Comparison of ENCODE assay signal across 8 cellular contexts in genomic region chr4:138035781-138036258, GRCh38.
DNase-seq lines count a peak whose midpoint lies in the region; ATAC-seq lines count a peak whose summit lies in the region.

No MANE protein-coding gene starts in this region.

- no peaks in the 10 kb centered on the region for H3K27me3 Mint-ChIP-seq in stimulated activated naive CD8-positive, alpha-beta T cell treated with anti-CD3 and anti-CD28 coated beads, Interleukin-15, amount 100 ng/mL, for 72 hours

- no peak overlapping the region for H3K4me3 Mint-ChIP-seq in stimulated activated naive CD8-positive, alpha-beta T cell treated with anti-CD3 and anti-CD28 coated beads, Interleukin-15, amount 100 ng/mL, for 72 hours

- peak; percentile 74 for DNase-seq in D341Med (ENCODE audit: low spot score)
- DNase-seq in NCI-H345 treated with DMSO at 0.1 percent for 48 hours (lab: John Stamatoyannopoulos, UW; ENCODE audit: unreplicated experiment): peak; percentile 31
- DNase-seq in astrocyte of the hippocampus (ENCODE audit: low read depth, low spot score): peak; percentile 75
- peak; percentile 73 for DNase-seq in iPS-NIHi11 (ENCODE audit: low spot score)
- no peak for DNase-seq in stimulated activated naive CD8-positive, alpha-beta T cell treated with anti-CD3 and anti-CD28 coated beads, Interleukin-15, amount 100 ng/mL, for 72 hours
- DNase-seq in stimulated activated CD4-positive, alpha-beta T cell treated with anti-CD3 and anti-CD28 coated beads, Interleukin-15, amount 100 ng/mL, for 24 hours: no peak

- ATAC-seq in GM19395 (IDR thresholded peaks at IDR 0.05; ENCODE audit: unreplicated experiment) (peak; percentile 100), HG03175 (IDR thresholded peaks at IDR 0.05; ENCODE audit: unreplicated experiment) (peak; percentile 100)
- peak; percentile 64 for ATAC-seq in stimulated activated naive CD8-positive, alpha-beta T cell treated with anti-CD3 and anti-CD28 coated beads, Interleukin-15, amount 100 ng/mL, for 72 hours

- no peaks in the 10 kb centered on the region for H3K9me3 Mint-ChIP-seq in stimulated activated naive CD8-positive, alpha-beta T cell treated with anti-CD3 and anti-CD28 coated beads, Interleukin-15, amount 100 ng/mL, for 72 hours

- H3K27ac Mint-ChIP-seq in stimulated activated naive CD8-positive, alpha-beta T cell treated with anti-CD3 and anti-CD28 coated beads, Interleukin-15, amount 100 ng/mL, for 72 hours: no peak overlapping the region

- no peaks in the 10 kb centered on the region for H3K4me1 Mint-ChIP-seq in stimulated activated naive CD8-positive, alpha-beta T cell treated with anti-CD3 and anti-CD28 coated beads, Interleukin-15, amount 100 ng/mL, for 72 hours

Comparison
In these comparisons a context has a peak if more than half of its experiments do, and no peak if none do; other contexts are left out.
1. DNase-seq: peak in D341Med (single experiment), NCI-H345 treated with DMSO at 0.1 percent for 48 hours (single experiment), astrocyte of the hippocampus (single experiment) and iPS-NIHi11 (single experiment); none in stimulated activated naive CD8-positive, alpha-beta T cell treated with anti-CD3 and anti-CD28 coated beads, Interleukin-15, amount 100 ng/mL, for 72 hours (0 of 2) and stimulated activated CD4-positive, alpha-beta T cell treated with anti-CD3 and anti-CD28 coated beads, Interleukin-15, amount 100 ng/mL, for 24 hours (single experiment).
2. Peak in every context shown above with its lines, with median percentiles within 50 percentile points of each other: ATAC-seq.